Comparison of ENCODE assay signal across 23 cellular contexts in genomic region chr4:100414016-100414790, GRCh38.
DNase-seq lines count a peak whose midpoint lies in the region; ATAC-seq and TF ChIP-seq lines count a peak whose summit lies in the region.
"Had no signal": no experiment of that assay in that cellular context is flagged by ENCODE, and none has a peak within 500 bp of the region (broad histone marks: within the 10 kb centered on the region; RNA-seq: fewer than 3 reads in every experiment).

No MANE protein-coding gene starts in this region.

- no peaks in the 10 kb centered on the region for H3K4me1 ChIP-seq in RWPE2 (ENCODE audit: insufficient read depth, poor library complexity, severe bottlenecking)
- H3K4me1 ChIP-seq: heart right ventricle, prostate gland had no signal

- no peaks in the 10 kb centered on the region for H3K9me3 Mint-ChIP-seq in HFFc6
- H3K9me3 Mint-ChIP-seq in activated T-helper 2 cell treated with anti-CD3 and anti-CD28 coated beads, Interferon-gamma antibody, Interleukin-2, Interleukin-4, amounts not matched to agents 10 μg/mL and 5 μg/mL and 100 μg/mL, durations not matched to agents 14 hours and 24 hours and 36 hours = no peaks in the 10 kb centered on the region
- H3K9me3 Mint-ChIP-seq: activated CD4-positive, alpha-beta memory T cell treated with anti-CD3 and anti-CD28 coated beads for 36 hours; activated naive CD4-positive, alpha-beta T cell treated with anti-CD3 and anti-CD28 coated beads, Interleukin-2, amount 50 U/mL, for 72 hours; activated T-helper 17 cell treated with anti-CD3 and anti-CD28 coated beads, Interleukin-2, amount 50 U/mL, for 72 hours; CD4-positive, CD25-positive, alpha-beta regulatory T cell had no signal

- in situ Hi-C loops in G401 (cut with HindIII; ENCODE audit: low sequenced_read_pairs) = no loop called here

- DNase-seq in HFFc6 (peak; percentile 28), RWPE2 (ENCODE audit: low spot score) (no peak), fibroblast of mammary gland (ENCODE audit: low read depth) (peak; percentile 55), renal cortical epithelial cell (ENCODE audit: low read depth) (peak; percentile 11), G401 (ENCODE audit: low spot score) (no peak), T-helper 1 cell (no peak)
- DNase-seq in activated T-helper 2 cell treated with anti-CD3 and anti-CD28 coated beads, Interferon-gamma antibody, Interleukin-2, Interleukin-4, amounts not matched to agents 10 μg/mL and 5 μg/mL and 100 μg/mL, durations not matched to agents 14 hours and 24 hours and 36 hours (ENCODE audit: low spot score) = no peak
- DNase-seq: activated CD4-positive, alpha-beta memory T cell treated with anti-CD3 and anti-CD28 coated beads for 36 hours; activated CD8-positive, alpha-beta memory T cell treated with anti-CD3 and anti-CD28 coated beads, Interleukin-2, amount 50 U/mL, for 48 hours; CD4-positive, CD25-positive, alpha-beta regulatory T cell; heart right ventricle; NCI-H1092 treated with DMSO at 0.1 percent for 48 hours; NCI-H1930; NCI-H2227 treated with DMSO at 0.1 percent for 48 hours; NCI-H748 treated with DMSO at 0.1 percent for 48 hours; stimulated activated CD4-positive, alpha-beta T cell treated with anti-CD3 and anti-CD28 coated beads, Interleukin-1b, Interleukin-23, amount 100 ng/mL, for 48 hours had no signal

- H3K36me3 Mint-ChIP-seq in HFFc6 (ENCODE audit: low read depth) = no peaks in the 10 kb centered on the region
- no peaks in the 10 kb centered on the region for H3K36me3 Mint-ChIP-seq in activated T-helper 2 cell treated with anti-CD3 and anti-CD28 coated beads, Interferon-gamma antibody, Interleukin-2, Interleukin-4, amounts not matched to agents 10 μg/mL and 5 μg/mL and 100 μg/mL, durations not matched to agents 14 hours and 24 hours and 36 hours (ENCODE audit: low read depth)
- H3K36me3 Mint-ChIP-seq: activated CD4-positive, alpha-beta memory T cell treated with anti-CD3 and anti-CD28 coated beads for 36 hours; activated naive CD4-positive, alpha-beta T cell treated with anti-CD3 and anti-CD28 coated beads, Interleukin-2, amount 50 U/mL, for 72 hours; CD4-positive, CD25-positive, alpha-beta regulatory T cell had no signal

- ATAC-seq in RWPE2 (ENCODE audit: low read depth) = peak; percentile 29; the same call in 1 of the 3 replicates
- no peak for ATAC-seq in GM18858 (IDR thresholded peaks at IDR 0.05; ENCODE audit: unreplicated experiment)
- ATAC-seq: activated CD4-positive, CD25-positive, alpha-beta regulatory T cell treated with anti-CD3 and anti-CD28 coated beads, Interleukin-2, amount 50 U/mL, for 24 hours; activated naive CD4-positive, alpha-beta T cell treated with anti-CD3 and anti-CD28 coated beads, Interleukin-2, amount 50 U/mL, for 72 hours; activated T-helper 17 cell treated with anti-CD3 and anti-CD28 coated beads, Interleukin-2, amount 50 U/mL, for 72 hours; heart right ventricle; left lobe of liver had no signal

- peak overlapping the region; percentile 51 for H3K27ac Mint-ChIP-seq in HFFc6
- no peak overlapping the region for H3K27ac Mint-ChIP-seq in activated T-helper 2 cell treated with anti-CD3 and anti-CD28 coated beads, Interferon-gamma antibody, Interleukin-2, Interleukin-4, amounts not matched to agents 10 μg/mL and 5 μg/mL and 100 μg/mL, durations not matched to agents 14 hours and 24 hours and 36 hours
- H3K27ac Mint-ChIP-seq: activated CD4-positive, alpha-beta memory T cell treated with anti-CD3 and anti-CD28 coated beads for 36 hours; activated naive CD4-positive, alpha-beta T cell treated with anti-CD3 and anti-CD28 coated beads, Interleukin-2, amount 50 U/mL, for 72 hours; activated T-helper 17 cell treated with anti-CD3 and anti-CD28 coated beads, Interleukin-2, amount 50 U/mL, for 72 hours; CD4-positive, CD25-positive, alpha-beta regulatory T cell had no signal

- H3K4me1 Mint-ChIP-seq in HFFc6 (ENCODE audit: low read depth) = peaks cover 17% of the 10 kb centered on the region
- no peaks in the 10 kb centered on the region for H3K4me1 Mint-ChIP-seq in activated T-helper 2 cell treated with anti-CD3 and anti-CD28 coated beads, Interferon-gamma antibody, Interleukin-2, Interleukin-4, amounts not matched to agents 10 μg/mL and 5 μg/mL and 100 μg/mL, durations not matched to agents 14 hours and 24 hours and 36 hours (ENCODE audit: low read depth)
- H3K4me1 Mint-ChIP-seq: activated T-helper 17 cell treated with anti-CD3 and anti-CD28 coated beads, Interleukin-2, amount 50 U/mL, for 72 hours; CD4-positive, CD25-positive, alpha-beta regulatory T cell had no signal

- TF ChIP-seq CTCF in HFFc6 (IDR thresholded peaks at IDR 0.05) = no peak
- TF ChIP-seq CTCF in RWPE2 (IDR thresholded peaks at IDR 0.05; ENCODE audit: poor library complexity, severe bottlenecking) = no peak
- TF ChIP-seq CTCF in fibroblast of mammary gland (conservative IDR thresholded peaks at IDR 0.05; ENCODE audit: control insufficient read depth, insufficient read depth, low read depth, low read length) = no peak

- H3K4me3 Mint-ChIP-seq in HFFc6 = no peak overlapping the region
- H3K4me3 Mint-ChIP-seq in activated T-helper 2 cell treated with anti-CD3 and anti-CD28 coated beads, Interferon-gamma antibody, Interleukin-2, Interleukin-4, amounts not matched to agents 10 μg/mL and 5 μg/mL and 100 μg/mL, durations not matched to agents 14 hours and 24 hours and 36 hours (ENCODE audit: low read depth) = no peak overlapping the region
- H3K4me3 Mint-ChIP-seq: activated CD4-positive, alpha-beta memory T cell treated with anti-CD3 and anti-CD28 coated beads for 36 hours; activated T-helper 17 cell treated with anti-CD3 and anti-CD28 coated beads, Interleukin-2, amount 50 U/mL, for 72 hours; CD4-positive, CD25-positive, alpha-beta regulatory T cell had no signal

- no peaks in the 10 kb centered on the region for H3K27me3 ChIP-seq in RWPE2 (ENCODE audit: insufficient read depth, poor library complexity, severe bottlenecking)
- H3K27me3 ChIP-seq: heart right ventricle had no signal

- H3K27ac ChIP-seq in RWPE2 (ENCODE audit: poor library complexity, severe bottlenecking) = no peak overlapping the region
- H3K27ac ChIP-seq: heart right ventricle, KMS-11, prostate gland had no signal

- intact Hi-C loops in activated T-helper 2 cell treated with anti-CD3 and anti-CD28 coated beads, Interferon-gamma antibody, Interleukin-2, Interleukin-4, amounts not matched to agents 10 μg/mL and 5 μg/mL and 100 μg/mL, durations not matched to agents 14 hours and 24 hours and 36 hours (cut with micrococcal nuclease) = no loop called here

- H3K4me3 ChIP-seq in RWPE2 (ENCODE audit: severe bottlenecking) = no peak overlapping the region
- H3K4me3 ChIP-seq in fibroblast of mammary gland (ENCODE audit: control insufficient read depth, low read depth, low read length) = no peak overlapping the region
- H3K4me3 ChIP-seq: heart right ventricle, prostate gland had no signal

- no peaks in the 10 kb centered on the region for H3K27me3 Mint-ChIP-seq in HFFc6 (ENCODE audit: insufficient read depth)
- peaks cover 4% of the 10 kb centered on the region for H3K27me3 Mint-ChIP-seq in activated T-helper 2 cell treated with anti-CD3 and anti-CD28 coated beads, Interferon-gamma antibody, Interleukin-2, Interleukin-4, amounts not matched to agents 10 μg/mL and 5 μg/mL and 100 μg/mL, durations not matched to agents 14 hours and 24 hours and 36 hours (ENCODE audit: low read depth)
- H3K27me3 Mint-ChIP-seq: activated CD4-positive, alpha-beta memory T cell treated with anti-CD3 and anti-CD28 coated beads for 36 hours had no signal

- H3K9me3 ChIP-seq in RWPE2 (ENCODE audit: severe bottlenecking) = no peaks in the 10 kb centered on the region
- H3K9me3 ChIP-seq: heart right ventricle, prostate gland had no signal

- H3K36me3 ChIP-seq in RWPE2 (ENCODE audit: low read depth) = no peaks in the 10 kb centered on the region
- H3K36me3 ChIP-seq: prostate gland had no signal

Comparison
In these comparisons a context has a peak if more than half of its experiments do, and no peak if none do; other contexts are left out.
1. DNase-seq: peak in HFFc6 (single experiment), fibroblast of mammary gland (single experiment) and renal cortical epithelial cell (single experiment); none in RWPE2 (single experiment), G401 (single experiment), activated T-helper 2 cell treated with anti-CD3 and anti-CD28 coated beads, Interferon-gamma antibody, Interleukin-2, Interleukin-4, amounts not matched to agents 10 μg/mL and 5 μg/mL and 100 μg/mL, durations not matched to agents 14 hours and 24 hours and 36 hours (single experiment) and T-helper 1 cell (0 of 5).